In genomic region chr10:71622656-71623055, GRCh38 we compare ENCODE assay signal across 16 cellular contexts.
DNase-seq lines count a peak whose midpoint lies in the region; ATAC-seq, FAIRE-seq and TF ChIP-seq lines count a peak whose summit lies in the region.
"Had no signal": no experiment of that assay in that cellular context is flagged by ENCODE, and none has a peak within 500 bp of the region (broad histone marks: within the 10 kb centered on the region; RNA-seq: fewer than 3 reads in every experiment).

No MANE protein-coding gene starts in this region.

- H3K27ac ChIP-seq in CD4-positive, CD25-positive, alpha-beta regulatory T cell (ENCODE audit: insufficient read depth, low read length, poor library complexity, severe bottlenecking): no peak overlapping the region
- H3K27ac ChIP-seq in PC-3 (ENCODE audit: low read length): no peak overlapping the region
- H3K27ac ChIP-seq in H1 (ENCODE audit: low read depth, low read length): no peak overlapping the region
- H3K27ac ChIP-seq in neuronal stem cell (replicated peaks; ENCODE audit: low read length): peak overlapping the region; percentile 35
- H3K27ac ChIP-seq: psoas muscle had no signal

- no peak overlapping the region for H3K4me3 ChIP-seq in CD4-positive, CD25-positive, alpha-beta regulatory T cell (ENCODE audit: low read depth, low read length)
- peak overlapping the region; percentile 43; the same call in 1 of the 2 replicates for H3K4me3 ChIP-seq in PC-3 (ENCODE audit: low read length)
- peak overlapping the region in 1 of 4 experiments; percentile 33; a peak in 3 of 8 replicates for H3K4me3 ChIP-seq in H1 (ENCODE audit: extremely low read depth in 1 of 4, insufficient read depth in 2 of 4, low read depth in 3 of 4, low read length in 4 of 4)
- H3K4me3 ChIP-seq in neuronal stem cell (ENCODE audit: low read length in 2 of 2): no peak overlapping the region
- H3K4me3 ChIP-seq: psoas muscle had no signal

- TF ChIP-seq CTCF in PC-3 (conservative IDR thresholded peaks at IDR 0.05; ENCODE audit: low read depth, low read length) (no peak), H1 (IDR thresholded peaks at IDR 0.05; ENCODE audit: control extremely low read depth in 1 of 3, insufficient read depth in 1 of 3, low read depth in 1 of 3, low read length in 3 of 3) (no peak)

- no peak overlapping the region for H3K56ac ChIP-seq in H1 (replicated peaks; ENCODE audit: insufficient read length, low read depth, low read length)

- H4K8ac ChIP-seq in H1 (ENCODE audit: extremely low read depth, insufficient read depth, low read length): no peak overlapping the region
- H4K8ac ChIP-seq in neuronal stem cell (ENCODE audit: low read depth, low read length): no peak overlapping the region

- H3K4me3 Mint-ChIP-seq in CD4-positive, CD25-positive, alpha-beta regulatory T cell: no peak overlapping the region
- H3K4me3 Mint-ChIP-seq: T-helper 17 cell had no signal

- POLR2A ChIA-PET in PC-3 (lab: Charles Lee; ENCODE audit: unreplicated experiment) (interaction anchor here (0.6 kb wide), 1 partner anchor 53 kb away, joined by 4 read pairs; no protein-coding TSS in a partner anchor), H1 (lab: Charles Lee; ENCODE audit: partially characterized antibody) (interaction anchor here (0.9 to 1.6 kb wide), 7 partner anchors 10 to 286 kb away, joined by 3 to 7 read pairs (median 3); no protein-coding TSS in a partner anchor)

- WGBS in H1 (ENCODE audit: extremely low coverage in 1 of 2, insufficient coverage in 1 of 2, insufficient read length in 1 of 2, insufficient replicate concordance in 2 of 2, low coverage in 1 of 2, low lambda C conversion rate in 2 of 2, missing lambda C conversion rate in 1 of 2), 2 experiments: 59% methylated on average over 6 of the region's 6 CpGs; no CpG with 5 or more reads in 1 of the 2 experiments
- WGBS in neuronal stem cell (ENCODE audit: extremely low coverage in 2 of 2, insufficient read length in 2 of 2, insufficient replicate concordance in 1 of 2), 2 donors: no CpG with 5 or more reads among the region's 6 CpGs

- intact Hi-C loops in PC-3 (cut with micrococcal nuclease): no loop called here

- no peaks in the 10 kb centered on the region for H3K9me3 Mint-ChIP-seq in CD4-positive, CD25-positive, alpha-beta regulatory T cell
- H3K9me3 Mint-ChIP-seq: activated naive CD4-positive, alpha-beta T cell treated with anti-CD3 and anti-CD28 coated beads, Interleukin-2, amount 50 U/mL, for 72 hours; naive B cell had no signal

- H3K18ac ChIP-seq in H1 (ENCODE audit: extremely low read depth, low read length) (peak overlapping the region; percentile 74), neuronal stem cell (ENCODE audit: low read length) (peak overlapping the region; percentile 32)

- H3K79me2 ChIP-seq in PC-3 (ENCODE audit: low read length) (no peaks in the 10 kb centered on the region), H1 (ENCODE audit: control insufficient read depth in 1 of 2, insufficient read depth in 2 of 2, low read length in 2 of 2) (no peaks in the 10 kb centered on the region)

- no peaks in the 10 kb centered on the region for H3F3A ChIP-seq in PC-3 (ENCODE audit: low read length, unreplicated experiment)

- peak overlapping the region; percentile 81 for H3K4me2 ChIP-seq in PC-3 (ENCODE audit: low read length)
- peak overlapping the region; percentile 52 to 82 for H3K4me2 ChIP-seq in H1 (ENCODE audit: insufficient read depth in 1 of 2, low read depth in 2 of 2, low read length in 2 of 2)
- no peak overlapping the region for H3K4me2 ChIP-seq in neuronal stem cell (ENCODE audit: insufficient read depth, low read length, poor library complexity, severe bottlenecking)

- ATAC-seq in CD4-positive, CD25-positive, alpha-beta regulatory T cell (ENCODE audit: low read depth in 2 of 2): no peak
- no peak for ATAC-seq in PC-3
- ATAC-seq: activated naive CD4-positive, alpha-beta T cell treated with anti-CD3 and anti-CD28 coated beads, Interleukin-2, amount 50 U/mL, for 72 hours; T-helper 17 cell had no signal

- peak overlapping the region; percentile 54; the same call in 1 of the 2 replicates for H2BK20ac ChIP-seq in H1 (ENCODE audit: low read length)

- H3K23ac ChIP-seq in H1 (ENCODE audit: insufficient read length) (no peak overlapping the region), neuronal stem cell (ENCODE audit: low read depth, low read length, poor library complexity) (no peak overlapping the region)

- no peak overlapping the region for H3K14ac ChIP-seq in H1 (ENCODE audit: insufficient read length)
- H3K14ac ChIP-seq in neuronal stem cell (ENCODE audit: low read length): no peak overlapping the region

- H4K20me1 ChIP-seq in PC-3 (ENCODE audit: low read length) (no peaks in the 10 kb centered on the region), H1 (replicated peaks in 1 of 2; ENCODE audit: control insufficient read depth in 1 of 2, insufficient read depth in 2 of 2, low read length in 2 of 2) (no peaks in the 10 kb centered on the region)

- BruUV-seq in PC-3 (replicated peaks; lab: Mats Ljungman, UMichigan): no TSS peak

- H3K27me3 ChIP-seq in CD4-positive, CD25-positive, alpha-beta regulatory T cell (ENCODE audit: control insufficient read depth, insufficient read depth, low read length): no peaks in the 10 kb centered on the region
- no peaks in the 10 kb centered on the region for H3K27me3 ChIP-seq in PC-3 (ENCODE audit: low read length)
- no peaks in the 10 kb centered on the region for H3K27me3 ChIP-seq in H1 (replicated peaks in 1 of 4; ENCODE audit: control insufficient read depth in 3 of 4, extremely low read depth in 1 of 4, insufficient read depth in 3 of 4, low read length in 3 of 4)
- H3K27me3 ChIP-seq in neuronal stem cell (ENCODE audit: control insufficient read depth in 3 of 3, insufficient read depth in 3 of 3, low read depth in 1 of 3, low read length in 3 of 3): peaks cover 0 to 34% (median 0%) of the 10 kb centered on the region in 3 experiments

- H4K5ac ChIP-seq in H1 (ENCODE audit: insufficient read length, low read depth, low read length): no peak overlapping the region

- peaks cover 0 to 3% (median 0%) of the 10 kb centered on the region in 4 donors for H3K4me1 Mint-ChIP-seq in CD4-positive, CD25-positive, alpha-beta regulatory T cell

- H2BK5ac ChIP-seq in H1 (ENCODE audit: low read depth, low read length): peak overlapping the region; percentile 90; the same call in 1 of the 2 replicates
- H2BK5ac ChIP-seq in neuronal stem cell (ENCODE audit: low read length): no peak overlapping the region

- peak overlapping the region; percentile 25 for H4K91ac ChIP-seq in H1 (replicated peaks; ENCODE audit: insufficient read length, low read length)
- H4K91ac ChIP-seq in neuronal stem cell (ENCODE audit: low read depth, low read length, poor library complexity): no peak overlapping the region

- CTCF ChIA-PET in PC-3 (lab: Charles Lee) (no interaction called here), H1 (lab: Charles Lee; ENCODE audit: partially characterized antibody) (interaction anchor here (0.5 to 16.1 kb wide), 26 partner anchors 11 to 308 kb away, joined by 3 to 169 read pairs (median 4); no protein-coding TSS in a partner anchor)

- no peak for TF ChIP-seq POLR2A in H1 (IDR thresholded peaks at IDR 0.05; ENCODE audit: control extremely low read depth in 1 of 2, low read depth in 2 of 2, low read length in 2 of 2)

- no peak for TF ChIP-seq EP300 in H1 (IDR thresholded peaks at IDR 0.05; ENCODE audit: borderline replicate concordance in 1 of 2, low read depth in 2 of 2, low read length in 2 of 2)

- 0 out of 2 replicates have a peak overlapping the region, but pooled peaks have one; percentile 21 for H2BK12ac ChIP-seq in H1 (ENCODE audit: low read depth, low read length)
- H2BK12ac ChIP-seq in neuronal stem cell (ENCODE audit: low read length): no peak overlapping the region

- H2AK5ac ChIP-seq in H1 (ENCODE audit: low read depth, low read length) (peak overlapping the region; percentile 66; the same call in 1 of the 2 replicates), neuronal stem cell (ENCODE audit: low read depth, low read length) (no peak overlapping the region)

- H2AFZ ChIP-seq in PC-3 (ENCODE audit: low read length) (0 out of 2 replicates have a peak overlapping the region, but pooled peaks have one; percentile 45), H1 (ENCODE audit: low read length) (no peak overlapping the region), neuronal stem cell (ENCODE audit: low read length) (peak overlapping the region; percentile 54)

- no peak for TF ChIP-seq RAD21 in H1 (IDR thresholded peaks at IDR 0.05 in 1 of 2, conservative IDR thresholded peaks at IDR 0.05 in 1 of 2; ENCODE audit: low read depth in 2 of 2, low read length in 2 of 2)

- no peak for DNase-seq in CD4-positive, CD25-positive, alpha-beta regulatory T cell
- DNase-seq in PC-3 (no peak), H1 (ENCODE audit: low read depth in 1 of 2, low spot score in 2 of 2) (no peak), neuronal stem cell (ENCODE audit: low spot score) (no peak), amygdala (lab: John Stamatoyannopoulos, UW) (no peak), cerebellum (ENCODE audit: low spot score) (no peak), foreskin melanocyte (no peak)
- no peak for DNase-seq in activated T-cell treated with anti-CD3 and anti-CD28 coated beads, Interleukin-2, amount 50 U/mL, for 48 hours
- DNase-seq: activated CD4-positive, CD25-positive, alpha-beta regulatory T cell treated with anti-CD3 and anti-CD28 coated beads, Interleukin-2, amount 50 U/mL, for 72 hours; central memory CD4-positive, alpha-beta T cell; left colon; naive B cell; NCI-H2029 treated with DMSO at 0.1 percent for 48 hours; T-helper 17 cell had no signal

- no peaks in the 10 kb centered on the region for H3K36me3 Mint-ChIP-seq in CD4-positive, CD25-positive, alpha-beta regulatory T cell
- H3K36me3 Mint-ChIP-seq: activated naive CD4-positive, alpha-beta T cell treated with anti-CD3 and anti-CD28 coated beads, Interleukin-2, amount 50 U/mL, for 72 hours; naive B cell had no signal

- H3K4ac ChIP-seq in H1 (replicated peaks; ENCODE audit: insufficient read length, low read depth, low read length) (no peak overlapping the region), neuronal stem cell (ENCODE audit: low read length) (no peak overlapping the region)

- no peak for FAIRE-seq in H1 (lab: Jason Lieb, UNC)

- H2BK120ac ChIP-seq in H1 (replicated peaks; ENCODE audit: low read depth, low read length): peak overlapping the region; percentile 41
- peak overlapping the region; percentile 53 for H2BK120ac ChIP-seq in neuronal stem cell (ENCODE audit: low read depth, low read length)

- no peaks in the 10 kb centered on the region for H3K9me2 ChIP-seq in PC-3 (replicated peaks; ENCODE audit: low read length)

- no peaks in the 10 kb centered on the region for H3K9me3 ChIP-seq in CD4-positive, CD25-positive, alpha-beta regulatory T cell (ENCODE audit: control insufficient read depth in 2 of 2, low read length in 2 of 2)
- H3K9me3 ChIP-seq in PC-3 (ENCODE audit: low read length): no peaks in the 10 kb centered on the region
- H3K9me3 ChIP-seq in H1 (ENCODE audit: insufficient read depth in 2 of 2, low read depth in 1 of 2, low read length in 1 of 2): no peaks in the 10 kb centered on the region
- no peaks in the 10 kb centered on the region for H3K9me3 ChIP-seq in neuronal stem cell (replicated peaks in 1 of 2; ENCODE audit: control insufficient read depth in 2 of 2, insufficient read depth in 1 of 2, low read depth in 1 of 2, low read length in 2 of 2)
- H3K9me3 ChIP-seq: psoas muscle had no signal

- no peak overlapping the region for H2BK15ac ChIP-seq in H1 (ENCODE audit: low read length)
- H2BK15ac ChIP-seq in neuronal stem cell (ENCODE audit: low read length): peak overlapping the region; percentile 47

- H3K79me1 ChIP-seq in H1 (ENCODE audit: low read depth, low read length) (no peaks in the 10 kb centered on the region), neuronal stem cell (ENCODE audit: low read depth, low read length) (no peaks in the 10 kb centered on the region)

- no peak overlapping the region for H3K9ac ChIP-seq in PC-3 (ENCODE audit: low read length)
- H3K9ac ChIP-seq in H1 (replicated peaks in 1 of 4; ENCODE audit: extremely low read depth in 1 of 4, low read depth in 3 of 4, low read length in 3 of 4): no peak overlapping the region; a peak in 1 of 7 replicates
- no peak overlapping the region for H3K9ac ChIP-seq in neuronal stem cell (ENCODE audit: low read depth, low read length, poor library complexity)

- no peaks in the 10 kb centered on the region for H3K36me3 ChIP-seq in CD4-positive, CD25-positive, alpha-beta regulatory T cell (ENCODE audit: control insufficient read depth, insufficient read depth, low read length)
- H3K36me3 ChIP-seq in PC-3 (ENCODE audit: low read depth, low read length) (no peaks in the 10 kb centered on the region), H1 (ENCODE audit: control insufficient read depth in 2 of 4, insufficient read depth in 4 of 4, low read length in 3 of 4) (no peaks in the 10 kb centered on the region), neuronal stem cell (replicated peaks in 1 of 2; ENCODE audit: control insufficient read depth in 2 of 2, insufficient read depth in 2 of 2, low read length in 2 of 2) (no peaks in the 10 kb centered on the region)

- peaks cover 2% of the 10 kb centered on the region for H3K27me3 Mint-ChIP-seq in CD4-positive, CD25-positive, alpha-beta regulatory T cell

- H3K4me1 ChIP-seq in CD4-positive, CD25-positive, alpha-beta regulatory T cell (ENCODE audit: control insufficient read depth, insufficient read depth, low read length, poor library complexity, severe bottlenecking): no peaks in the 10 kb centered on the region
- H3K4me1 ChIP-seq in PC-3 (ENCODE audit: insufficient read depth, low read length) (peaks cover 16% of the 10 kb centered on the region), H1 (replicated peaks in 1 of 4; ENCODE audit: control insufficient read depth in 3 of 4, insufficient read depth in 4 of 4, low read length in 3 of 4) (peaks cover 25 to 45% (median 32%) of the 10 kb centered on the region in 4 experiments), neuronal stem cell (ENCODE audit: control insufficient read depth in 2 of 2, insufficient read depth in 1 of 2, low read depth in 1 of 2, low read length in 2 of 2) (peaks cover 24 to 32% of the 10 kb centered on the region in 2 donors)
- H3K4me1 ChIP-seq: psoas muscle had no signal

- no peaks in the 10 kb centered on the region; the same call in 1 of the 2 replicates for H3K23me2 ChIP-seq in H1 (ENCODE audit: low read depth, low read length)

- H3K27ac Mint-ChIP-seq in CD4-positive, CD25-positive, alpha-beta regulatory T cell: peak overlapping the region in 2 of 3 donors; percentile 33 to 55
- H3K27ac Mint-ChIP-seq: activated naive CD4-positive, alpha-beta T cell treated with anti-CD3 and anti-CD28 coated beads, Interleukin-2, amount 50 U/mL, for 72 hours; naive B cell; T-helper 17 cell had no signal
